12 cellular contexts compared by ENCODE assay signal in genomic region chr15:99143655-99144610, GRCh38. TPM values are rescaled to one million over a fixed set of nuclear protein-coding genes. Genes with fewer than 3 reads are reported as not detected.
DNase-seq lines count a peak whose midpoint lies in the region; ATAC-seq and TF ChIP-seq lines count a peak whose summit lies in the region.
"Had no signal": no experiment of that assay in that cellular context is flagged by ENCODE, and none has a peak within 500 bp of the region (broad histone marks: within the 10 kb centered on the region; RNA-seq: fewer than 3 reads in every experiment).

No MANE protein-coding gene starts in this region.

- intact Hi-C loops in Right ventricle myocardium inferior (cut with DNase I) = loop anchor here (2.0 kb wide), 1 partner anchor 37 kb away; no protein-coding TSS in a partner anchor
- intact Hi-C loops in cardiac septum (cut with DNase I) = no loop called here

- peak; percentile 80 for DNase-seq in Right ventricle myocardium inferior (ENCODE audit: missing footprints)
- no peak for DNase-seq in cardiac septum (ENCODE audit: low spot score)
- DNase-seq in fibroblast of pulmonary artery (ENCODE audit: low read depth) = peak; percentile 64
- peak; percentile 22 for DNase-seq in myocyte (ENCODE audit: low read depth)
- DNase-seq in COLO668 (lab: John Stamatoyannopoulos, UW; ENCODE audit: unreplicated experiment) = no peak
- no peak for DNase-seq in activated CD4-positive, alpha-beta T cell treated with anti-CD3 and anti-CD28 coated beads for 48 hours
- no peak for DNase-seq in NCI-H524 treated with DMSO at 0.1 percent for 48 hours (lab: John Stamatoyannopoulos, UW)
- DNase-seq in NCI-H2227 (lab: John Stamatoyannopoulos, UW; ENCODE audit: unreplicated experiment) = no peak
- DNase-seq: activated CD4-positive, alpha-beta T cell treated with anti-CD3 and anti-CD28 coated beads, Interleukin-2, amount 50 U/mL, for 48 hours; NCI-H1436 treated with DMSO at 0.1 percent for 48 hours; SHP77 had no signal

- TF ChIP-seq CTCF in fibroblast of pulmonary artery (IDR thresholded peaks at IDR 0.05; ENCODE audit: low read length, missing control alignments) = no peak

- H3K4me3 ChIP-seq in fibroblast of pulmonary artery (replicated peaks; ENCODE audit: low read depth, low read length) = no peak overlapping the region
- H3K4me3 ChIP-seq: cardiac muscle cell had no signal

- ATAC-seq in Right ventricle myocardium inferior = peak; percentile 89

RNA-seq across cellular contexts. Expression of gene SYNM, which starts 39.1 kb away (rescaled TPM):
- total RNA-seq in Right ventricle myocardium inferior (311 TPM), cardiac septum (395 TPM), myocyte (4.0 and 12.0 TPM in 2 replicates)
- polyA plus RNA-seq in myocyte (2012) = 3.3 TPM

Comparison
In these comparisons a context has a peak if more than half of its experiments do, and no peak if none do; other contexts are left out.
1. DNase-seq: peak in Right ventricle myocardium inferior (single experiment), fibroblast of pulmonary artery (single experiment) and myocyte (single experiment); none in cardiac septum (single experiment), COLO668 (single experiment), activated CD4-positive, alpha-beta T cell treated with anti-CD3 and anti-CD28 coated beads for 48 hours (single experiment), NCI-H524 treated with DMSO at 0.1 percent for 48 hours (single experiment) and NCI-H2227 (single experiment).
2. RNA of gene SYNM, which starts 39.1 kb away (total RNA-seq): 395 TPM in cardiac septum (single experiment) and 311 TPM in Right ventricle myocardium inferior (single experiment); 4.0 to 12.0 TPM in myocyte; every median in the first group is over 10 times any median in the second.